26 cellular contexts compared by ENCODE assay signal in genomic region chr2:46793423-46794416, GRCh38.
DNase-seq lines count a peak whose midpoint lies in the region; ATAC-seq and TF ChIP-seq lines count a peak whose summit lies in the region.
"Had no signal": no experiment of that assay in that cellular context is flagged by ENCODE, and none has a peak within 500 bp of the region (broad histone marks: within the 10 kb centered on the region; RNA-seq: fewer than 3 reads in every experiment).

No MANE protein-coding gene starts in this region.

- POLR2A ChIA-PET in A673 (lab: Charles Lee; ENCODE audit: low non-redundant PET), result no interaction called here

- H3K27ac Mint-ChIP-seq in neural progenitor cell, result no peak overlapping the region
- H3K27ac Mint-ChIP-seq: T-helper 2 cell treated with Interferon-gamma antibody and Interleukin-4, amounts not matched to agents 5 μg/mL and 100 μg/mL, for 36 hours had no signal

- ATAC-seq in left lobe of liver (peak; percentile 99), omental fat pad (ENCODE audit: low FRiP score) (peak; percentile 71), GM18867 (IDR thresholded peaks at IDR 0.05; ENCODE audit: unreplicated experiment) (no peak)
- ATAC-seq: activated T-cell treated with anti-CD3 and anti-CD28 coated beads, Interleukin-2, amount 50 U/mL, for 4 hours; gastroesophageal sphincter; psoas muscle had no signal

- no peaks in the 10 kb centered on the region for H4K20me1 ChIP-seq in neural progenitor cell (ENCODE audit: low read depth)

- H3K36me3 ChIP-seq in A673 (ENCODE audit: insufficient read depth, low read length, poor library complexity, severe bottlenecking), result no peaks in the 10 kb centered on the region
- H3K36me3 ChIP-seq in neural progenitor cell, result no peaks in the 10 kb centered on the region
- H3K36me3 ChIP-seq: adrenal gland, colonic mucosa, gastroesophageal sphincter, uterus had no signal

- no peak overlapping the region for H3K4me3 ChIP-seq in A673 (ENCODE audit: low read depth, low read length, poor library complexity, severe bottlenecking)
- no peak overlapping the region for H3K4me3 ChIP-seq in neural progenitor cell
- no peak overlapping the region for H3K4me3 ChIP-seq in coronary artery
- H3K4me3 ChIP-seq: adrenal gland, colonic mucosa, gastroesophageal sphincter, psoas muscle, uterus had no signal

- no peak overlapping the region for H3K4me2 ChIP-seq in neural progenitor cell

- intact Hi-C loops in A673 (cut with micrococcal nuclease; ENCODE audit: unreplicated experiment), result no loop called here

- H3K36me3 Mint-ChIP-seq in neural progenitor cell, result no peaks in the 10 kb centered on the region

- no TSS peak for BruUV-seq in A673 (replicated peaks; lab: Mats Ljungman, UMichigan)

- H3K4me1 ChIP-seq in A673 (ENCODE audit: insufficient read depth, low read length, poor library complexity, severe bottlenecking) (no peaks in the 10 kb centered on the region), neural progenitor cell (no peaks in the 10 kb centered on the region)
- H3K4me1 ChIP-seq: adrenal gland, colonic mucosa, gastroesophageal sphincter, psoas muscle, uterus had no signal

- no peak overlapping the region for H3K4me3 Mint-ChIP-seq in neural progenitor cell
- H3K4me3 Mint-ChIP-seq: activated T-cell treated with anti-CD3 and anti-CD28 coated beads, Interleukin-2, amount 50 U/mL, for 4 hours; CD8-positive, alpha-beta memory T cell; nephron; T-helper 2 cell treated with Interferon-gamma antibody and Interleukin-4, amounts not matched to agents 5 μg/mL and 100 μg/mL, for 36 hours had no signal

- H3K27ac ChIP-seq in A673 (ENCODE audit: low read depth, low read length, poor library complexity, severe bottlenecking) (no peak overlapping the region), neural progenitor cell (no peak overlapping the region), coronary artery (no peak overlapping the region)
- H3K27ac ChIP-seq: adrenal gland, colonic mucosa, gastroesophageal sphincter, psoas muscle, uterus, VCaP had no signal

- H3K9me3 Mint-ChIP-seq in neural progenitor cell, result peaks cover 2% of the 10 kb centered on the region
- H3K9me3 Mint-ChIP-seq: T-helper 2 cell treated with Interferon-gamma antibody and Interleukin-4, amounts not matched to agents 5 μg/mL and 100 μg/mL, for 36 hours had no signal

- H2AFZ ChIP-seq in neural progenitor cell (replicated peaks), result no peak overlapping the region

- no peaks in the 10 kb centered on the region for H3F3A ChIP-seq in neural progenitor cell (ENCODE audit: low read depth)

- no peaks in the 10 kb centered on the region for H3K9me3 ChIP-seq in A673 (ENCODE audit: low read depth, low read length, poor library complexity, severe bottlenecking)
- H3K9me3 ChIP-seq in neural progenitor cell (ENCODE audit: low read depth), result no peaks in the 10 kb centered on the region
- H3K9me3 ChIP-seq: adrenal gland, colonic mucosa, gastroesophageal sphincter, uterus had no signal

- TF ChIP-seq CTCF in A673 (conservative IDR thresholded peaks at IDR 0.05; ENCODE audit: low read depth, low read length) (no peak), omental fat pad (IDR thresholded peaks at IDR 0.05) (no peak), neural progenitor cell (IDR thresholded peaks at IDR 0.05) (no peak), coronary artery (IDR thresholded peaks at IDR 0.05) (no peak)

- CTCF ChIA-PET in A673 (lab: Charles Lee), result no interaction called here

- H3K9ac ChIP-seq in neural progenitor cell, result no peak overlapping the region

- no peaks in the 10 kb centered on the region for H3K79me2 ChIP-seq in neural progenitor cell (ENCODE audit: low read depth)

- H3K27me3 Mint-ChIP-seq in neural progenitor cell (ENCODE audit: insufficient read depth, low read depth), result no peaks in the 10 kb centered on the region

- DNase-seq in A673 (ENCODE audit: low spot score), result peak; percentile 36
- DNase-seq in NCI-H526 treated with DMSO at 0.1 percent for 48 hours (lab: John Stamatoyannopoulos, UW), result peak; percentile 15
- DNase-seq in left lobe of liver (ENCODE audit: low spot score), result no peak
- DNase-seq in omental fat pad (ENCODE audit: low spot score), result no peak
- no peak for DNase-seq in neural progenitor cell (ENCODE audit: low spot score)
- no peak for DNase-seq in coronary artery (ENCODE audit: low spot score)
- no peak for DNase-seq in foreskin melanocyte
- DNase-seq: activated CD4-positive, alpha-beta T cell treated with anti-CD3 and anti-CD28 coated beads for 48 hours; activated T-cell treated with anti-CD3 and anti-CD28 coated beads, Interleukin-2, amount 50 U/mL, for 4 hours; CD8-positive, alpha-beta memory T cell; colonic mucosa; GF-D8; Kasumi-1; midbrain; NCI-H1092 treated with DMSO at 0.1 percent for 48 hours; NCI-H2029; NCI-H2227 treated with DMSO at 0.1 percent for 48 hours; OCI-M1; psoas muscle; uterus had no signal

- H3K4me1 Mint-ChIP-seq in neural progenitor cell, result no peaks in the 10 kb centered on the region
- H3K4me1 Mint-ChIP-seq: CD8-positive, alpha-beta memory T cell had no signal

- H3K27me3 ChIP-seq in A673 (replicated peaks; ENCODE audit: insufficient read depth, low read depth, low read length, poor library complexity), result no peaks in the 10 kb centered on the region
- H3K27me3 ChIP-seq in neural progenitor cell, result no peaks in the 10 kb centered on the region
- H3K27me3 ChIP-seq: adrenal gland, colonic mucosa, gastroesophageal sphincter, uterus had no signal

Comparison
In these comparisons a context has a peak if more than half of its experiments do, and no peak if none do; other contexts are left out.
1. DNase-seq: peak in A673 (single experiment) and NCI-H526 treated with DMSO at 0.1 percent for 48 hours (single experiment); none in left lobe of liver (single experiment), omental fat pad (single experiment), neural progenitor cell (single experiment), coronary artery (single experiment) and foreskin melanocyte (single experiment).